Comparison of ENCODE assay signal across 14 cellular contexts in the genomic region with DNA sequence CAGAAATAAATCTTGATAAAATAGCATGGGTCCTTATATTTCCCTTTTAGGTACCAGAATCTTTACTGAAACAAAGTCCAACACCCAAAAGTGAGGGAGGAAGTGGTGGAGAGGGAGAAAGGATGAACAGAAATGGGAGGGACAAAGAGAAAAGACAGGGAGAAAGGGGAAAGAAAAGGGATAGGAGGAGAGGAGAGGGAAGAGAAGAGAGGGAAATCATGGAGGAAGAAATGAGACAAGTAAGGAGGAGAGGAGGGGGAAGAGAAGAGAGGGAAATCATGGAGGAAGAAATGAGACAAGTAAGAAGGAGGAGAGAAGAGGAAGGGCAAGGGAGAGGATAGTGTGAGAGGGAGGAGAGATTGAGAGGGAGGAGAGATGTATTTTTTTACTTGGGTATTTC.
"Had no signal": no experiment of that assay in that cellular context is flagged by ENCODE, and none has a peak within 500 bp of the region (broad histone marks: within the 10 kb centered on the region; RNA-seq: fewer than 3 reads in every experiment).

No MANE protein-coding gene starts in this region.

- DNase-seq: activated CD4-positive, alpha-beta memory T cell treated with anti-CD3 and anti-CD28 coated beads for 36 hours; activated effector memory CD4-positive, alpha-beta T cell treated with Interleukin-2 at 50 U/mL for 16 hours; activated naive CD4-positive, alpha-beta T cell treated with anti-CD3 and anti-CD28 coated beads, Interleukin-2, amount 50 U/mL, for 16 hours; activated T-cell treated with anti-CD3 and anti-CD28 coated beads, Interleukin-2, amount 50 U/mL, for 24 hours; dorsolateral prefrontal cortex; left colon; naive thymus-derived CD4-positive, alpha-beta T cell; stimulated activated naive B cell treated with anti-CD40 and anti-IgM and Interleukin-4, amounts not matched to agents 10 μg/mL and 1 μg/mL and 100 μg/mL, for 72 hours; tibial artery; uterus had no signal

- H3K36me3 Mint-ChIP-seq: activated CD4-positive, alpha-beta memory T cell treated with anti-CD3 and anti-CD28 coated beads for 36 hours; naive thymus-derived CD4-positive, alpha-beta T cell; stimulated activated naive B cell treated with anti-CD40 and anti-IgM and Interleukin-4, amounts not matched to agents 10 μg/mL and 1 μg/mL and 100 μg/mL, for 72 hours had no signal

- H3K27me3 Mint-ChIP-seq: activated CD4-positive, alpha-beta memory T cell treated with anti-CD3 and anti-CD28 coated beads for 36 hours; activated T-cell treated with anti-CD3 and anti-CD28 coated beads, Interleukin-2, amount 50 U/mL, for 24 hours; stimulated activated naive B cell treated with anti-CD40 and anti-IgM and Interleukin-4, amounts not matched to agents 10 μg/mL and 1 μg/mL and 100 μg/mL, for 72 hours had no signal

- H3K9me3 Mint-ChIP-seq: activated CD4-positive, alpha-beta memory T cell treated with anti-CD3 and anti-CD28 coated beads for 36 hours; activated T-cell treated with anti-CD3 and anti-CD28 coated beads, Interleukin-2, amount 50 U/mL, for 24 hours; naive thymus-derived CD4-positive, alpha-beta T cell; stimulated activated naive B cell treated with anti-CD40 and anti-IgM and Interleukin-4, amounts not matched to agents 10 μg/mL and 1 μg/mL and 100 μg/mL, for 72 hours had no signal

- H3K36me3 ChIP-seq: gastroesophageal sphincter, tibial artery, uterus had no signal

- H3K4me3 Mint-ChIP-seq: activated T-cell treated with anti-CD3 and anti-CD28 coated beads, Interleukin-2, amount 50 U/mL, for 24 hours had no signal

- H3K27me3 ChIP-seq: gastroesophageal sphincter, uterus had no signal

- H3K4me1 ChIP-seq: tibial artery, uterus had no signal

- H2AFZ ChIP-seq: parathyroid adenoma had no signal

- H3K27ac Mint-ChIP-seq: activated CD4-positive, alpha-beta memory T cell treated with anti-CD3 and anti-CD28 coated beads for 36 hours; activated T-cell treated with anti-CD3 and anti-CD28 coated beads, Interleukin-2, amount 50 U/mL, for 24 hours had no signal

- H3K27ac ChIP-seq: dorsolateral prefrontal cortex, gastroesophageal sphincter, parathyroid adenoma, tibial artery, uterus had no signal

- H3K4me3 ChIP-seq: dorsolateral prefrontal cortex, gastroesophageal sphincter, lung, tibial artery, uterus had no signal

- H3K79me2 ChIP-seq: parathyroid adenoma had no signal

- H3K9me3 ChIP-seq: gastroesophageal sphincter, tibial artery, uterus had no signal

- ATAC-seq: activated CD4-positive, CD25-positive, alpha-beta regulatory T cell treated with anti-CD3 and anti-CD28 coated beads, Interleukin-2, amount 50 U/mL, for 24 hours; gastroesophageal sphincter; left colon had no signal
